8 cellular contexts compared by ENCODE assay signal in the genomic region with DNA sequence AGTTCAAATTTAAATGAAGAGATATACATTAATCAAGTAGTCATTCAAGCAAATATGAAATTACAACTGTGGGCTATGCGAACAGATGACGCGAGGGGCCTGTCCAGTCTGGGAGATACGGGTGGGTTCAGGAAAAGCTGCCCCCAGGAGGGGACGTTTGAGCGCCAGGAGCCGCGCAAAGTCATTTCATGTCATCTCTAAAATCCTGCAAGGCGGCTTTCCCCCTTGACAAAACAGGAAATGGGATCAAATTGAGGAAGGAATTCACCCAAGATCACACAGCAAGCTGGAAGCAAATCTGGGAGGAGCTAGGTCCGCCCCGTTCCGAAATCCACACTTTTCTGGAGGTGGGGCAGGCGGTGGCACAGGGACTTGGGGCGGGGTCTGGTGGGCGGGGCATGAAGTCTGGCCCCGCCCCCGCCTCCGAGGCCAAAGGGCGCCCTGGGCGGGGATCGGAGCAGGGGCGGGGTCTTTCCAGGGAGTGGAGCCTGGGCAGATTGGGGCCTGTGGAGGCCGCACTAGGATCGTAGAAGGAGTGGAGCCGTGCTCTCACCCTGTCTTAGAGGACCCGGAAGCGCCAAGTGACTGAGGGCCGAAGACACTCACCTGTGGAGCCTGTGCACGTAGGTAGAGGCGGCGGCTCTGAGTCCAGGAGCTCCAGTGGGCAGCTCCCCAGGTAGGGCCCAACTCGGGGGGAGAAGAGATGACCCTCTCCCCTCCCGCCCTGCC. TPM values are rescaled to one million over a fixed set of nuclear protein-coding genes. Genes with fewer than 3 reads are reported as not detected.
DNase-seq lines count a peak whose midpoint lies in the region; ATAC-seq and TF ChIP-seq lines count a peak whose summit lies in the region.

A gene with protein sequence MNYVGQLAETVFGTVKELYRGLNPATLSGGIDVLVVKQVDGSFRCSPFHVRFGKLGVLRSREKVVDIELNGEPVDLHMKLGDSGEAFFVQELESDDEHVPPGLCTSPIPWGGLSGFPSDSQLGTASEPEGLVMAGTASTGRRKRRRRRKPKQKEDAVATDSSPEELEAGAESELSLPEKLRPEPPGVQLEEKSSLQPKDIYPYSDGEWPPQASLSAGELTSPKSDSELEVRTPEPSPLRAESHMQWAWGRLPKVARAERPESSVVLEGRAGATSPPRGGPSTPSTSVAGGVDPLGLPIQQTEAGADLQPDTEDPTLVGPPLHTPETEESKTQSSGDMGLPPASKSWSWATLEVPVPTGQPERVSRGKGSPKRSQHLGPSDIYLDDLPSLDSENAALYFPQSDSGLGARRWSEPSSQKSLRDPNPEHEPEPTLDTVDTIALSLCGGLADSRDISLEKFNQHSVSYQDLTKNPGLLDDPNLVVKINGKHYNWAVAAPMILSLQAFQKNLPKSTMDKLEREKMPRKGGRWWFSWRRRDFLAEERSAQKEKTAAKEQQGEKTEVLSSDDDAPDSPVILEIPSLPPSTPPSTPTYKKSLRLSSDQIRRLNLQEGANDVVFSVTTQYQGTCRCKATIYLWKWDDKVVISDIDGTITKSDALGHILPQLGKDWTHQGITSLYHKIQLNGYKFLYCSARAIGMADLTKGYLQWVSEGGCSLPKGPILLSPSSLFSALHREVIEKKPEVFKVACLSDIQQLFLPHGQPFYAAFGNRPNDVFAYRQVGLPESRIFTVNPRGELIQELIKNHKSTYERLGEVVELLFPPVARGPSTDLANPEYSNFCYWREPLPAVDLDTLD (plus strand): TSS at position 495 of the 729 bp plus-strand sequence. CDS start 4,983 bp downstream, outside the sequence.

- peaks cover 11% of the 10 kb centered on the region for H3K4me1 Mint-ChIP-seq in activated T-helper 17 cell treated with anti-CD3 and anti-CD28 coated beads, Interleukin-2, amount 50 U/mL, for 72 hours
- H3K4me1 Mint-ChIP-seq in natural killer cell, result peaks cover 11% of the 10 kb centered on the region in 2 donors

- peaks cover 15% of the 10 kb centered on the region for H3K4me1 ChIP-seq in PC-3 (ENCODE audit: insufficient read depth, low read length)

- H4K20me1 ChIP-seq in PC-3 (ENCODE audit: low read length), result no peaks in the 10 kb centered on the region

- H3K9me3 ChIP-seq in PC-3 (ENCODE audit: low read length), result no peaks in the 10 kb centered on the region

- no peaks in the 10 kb centered on the region for H3K36me3 Mint-ChIP-seq in activated T-helper 17 cell treated with anti-CD3 and anti-CD28 coated beads, Interleukin-2, amount 50 U/mL, for 72 hours (ENCODE audit: low read depth)
- H3K36me3 Mint-ChIP-seq in natural killer cell, result no peaks in the 10 kb centered on the region

- H3K36me3 ChIP-seq in PC-3 (ENCODE audit: low read depth, low read length), result no peaks in the 10 kb centered on the region

- no peaks in the 10 kb centered on the region for H3K9me2 ChIP-seq in PC-3 (replicated peaks; ENCODE audit: low read length)

- ATAC-seq in PC-3, result peak; percentile 88
- peak; percentile 85 for ATAC-seq in activated T-helper 17 cell treated with anti-CD3 and anti-CD28 coated beads, Interleukin-2, amount 50 U/mL, for 72 hours (replicated peaks)
- peak; percentile 59 to 77 (median 66) for ATAC-seq in natural killer cell
- no peak for ATAC-seq in HG02884 (IDR thresholded peaks at IDR 0.05; ENCODE audit: unreplicated experiment)

- peak within 1 kb of the TSS; percentile 72 for H3K4me3 ChIP-seq in PC-3 (ENCODE audit: low read length)
- peak within 1 kb of the TSS; percentile 55 for H3K4me3 ChIP-seq in fibroblast of pulmonary artery (replicated peaks; ENCODE audit: low read depth, low read length)

- CTCF ChIA-PET in PC-3 (lab: Charles Lee), result interaction anchor here (0.6 to 2.6 kb wide), 19 partner anchors 11 to 571 kb away, joined by 3 to 61 read pairs (median 5); a partner anchor contains a TSS

- peak within 1 kb of the TSS; percentile 89 for H3K27ac Mint-ChIP-seq in activated T-helper 17 cell treated with anti-CD3 and anti-CD28 coated beads, Interleukin-2, amount 50 U/mL, for 72 hours
- peak within 1 kb of the TSS in 1 of 2 donors; percentile 82 for H3K27ac Mint-ChIP-seq in natural killer cell

- H3K9me3 Mint-ChIP-seq in activated T-helper 17 cell treated with anti-CD3 and anti-CD28 coated beads, Interleukin-2, amount 50 U/mL, for 72 hours, result no peaks in the 10 kb centered on the region
- H3K9me3 Mint-ChIP-seq in natural killer cell, result no peaks in the 10 kb centered on the region

- peaks cover 33% of the 10 kb centered on the region for H3K79me2 ChIP-seq in PC-3 (ENCODE audit: low read length)

- H2AFZ ChIP-seq in PC-3 (ENCODE audit: low read length), result peak within 1 kb of the TSS; percentile 96

- peak within 1 kb of the TSS; percentile 95 for H3K4me3 Mint-ChIP-seq in activated T-helper 17 cell treated with anti-CD3 and anti-CD28 coated beads, Interleukin-2, amount 50 U/mL, for 72 hours
- peak within 1 kb of the TSS; percentile 87 for H3K4me3 Mint-ChIP-seq in natural killer cell

- in situ Hi-C loops in G401 (cut with HindIII; ENCODE audit: low sequenced_read_pairs), result no loop called here

- no peaks in the 10 kb centered on the region for H3K27me3 ChIP-seq in PC-3 (ENCODE audit: low read length)

- peaks cover 5% of the 10 kb centered on the region for H3K27me3 Mint-ChIP-seq in activated T-helper 17 cell treated with anti-CD3 and anti-CD28 coated beads, Interleukin-2, amount 50 U/mL, for 72 hours
- H3K27me3 Mint-ChIP-seq in natural killer cell (ENCODE audit: low read depth in 2 of 2), result peaks cover 9 to 14% of the 10 kb centered on the region in 2 donors

- intact Hi-C loops in PC-3 (cut with micrococcal nuclease), result loop anchor here (1.0 to 5.0 kb wide), 8 partner anchors 24 to 372 kb away; a partner anchor contains a TSS
- intact Hi-C loops in natural killer cell (cut with micrococcal nuclease), result loop anchor here (1.0 to 5.0 kb wide), 4 partner anchors 108 to 372 kb away; no protein-coding TSS in a partner anchor

- TF ChIP-seq CTCF in PC-3 (conservative IDR thresholded peaks at IDR 0.05; ENCODE audit: low read depth, low read length), result no peak; the same call in 1 of the 2 replicates
- TF ChIP-seq CTCF in fibroblast of pulmonary artery (IDR thresholded peaks at IDR 0.05; ENCODE audit: low read length, missing control alignments), result no peak
- peak; percentile 28 for TF ChIP-seq CTCF in natural killer cell (IDR thresholded peaks at IDR 0.05)

- POLR2A ChIA-PET in PC-3 (lab: Charles Lee; ENCODE audit: unreplicated experiment), result interaction anchor here (0.5 to 0.7 kb wide), 9 partner anchors 10 to 306 kb away, joined by 3 to 37 read pairs (median 7); no protein-coding TSS in a partner anchor

- peak within 1 kb of the TSS; percentile 91 for H3K4me2 ChIP-seq in PC-3 (ENCODE audit: low read length)

- H3K27ac ChIP-seq in PC-3 (ENCODE audit: low read length), result peak within 1 kb of the TSS; percentile 35; the same call in 1 of the 2 replicates

- peak within 1 kb of the TSS; percentile 82 for H3K9ac ChIP-seq in PC-3 (ENCODE audit: low read length)

- BruUV-seq in PC-3 (replicated peaks; lab: Mats Ljungman, UMichigan), result TSS peak; percentile 72

- no peaks in the 10 kb centered on the region for H3F3A ChIP-seq in PC-3 (ENCODE audit: low read length, unreplicated experiment)

- peak; percentile 55 for DNase-seq in G401 (ENCODE audit: low spot score)
- peak; percentile 99 for DNase-seq in HK-2 (ENCODE audit: unreplicated experiment)
- peak; percentile 98 for DNase-seq in PC-3
- DNase-seq in fibroblast of pulmonary artery (ENCODE audit: low read depth), result peak; percentile 87
- no peak for DNase-seq in natural killer cell
- peak; percentile 83 for DNase-seq in stromal cell of bone marrow (ENCODE audit: low read depth)

RNA-seq across cellular contexts. Expression of the gene that starts here (rescaled TPM):
- 10.8 and 14.6 TPM in 2 replicates for total RNA-seq in G401 (2014; rRNA removed; shearing (Covaris generic))
- total RNA-seq in PC-3 (2014; rRNA removed), result 24.1 and 27.9 TPM in 2 replicates
- 1 to 10 TPM; 2.3 to 10.0 TPM for total RNA-seq in activated T-helper 17 cell treated with anti-CD3 and anti-CD28 coated beads, Interleukin-2, amount 50 U/mL, for 72 hours
- under 1 TPM in 2 of 3 donors, not detected in 1; 0.07 to 0.28 TPM for total RNA-seq in natural killer cell

Comparison
In these comparisons a context has a peak if more than half of its experiments do, and no peak if none do; other contexts are left out.
1. Peak in ATAC-seq in natural killer cell; RNA of the gene not detected or under 1 TPM.